ENCODE assay signal across 8 cellular contexts in the genomic region with DNA sequence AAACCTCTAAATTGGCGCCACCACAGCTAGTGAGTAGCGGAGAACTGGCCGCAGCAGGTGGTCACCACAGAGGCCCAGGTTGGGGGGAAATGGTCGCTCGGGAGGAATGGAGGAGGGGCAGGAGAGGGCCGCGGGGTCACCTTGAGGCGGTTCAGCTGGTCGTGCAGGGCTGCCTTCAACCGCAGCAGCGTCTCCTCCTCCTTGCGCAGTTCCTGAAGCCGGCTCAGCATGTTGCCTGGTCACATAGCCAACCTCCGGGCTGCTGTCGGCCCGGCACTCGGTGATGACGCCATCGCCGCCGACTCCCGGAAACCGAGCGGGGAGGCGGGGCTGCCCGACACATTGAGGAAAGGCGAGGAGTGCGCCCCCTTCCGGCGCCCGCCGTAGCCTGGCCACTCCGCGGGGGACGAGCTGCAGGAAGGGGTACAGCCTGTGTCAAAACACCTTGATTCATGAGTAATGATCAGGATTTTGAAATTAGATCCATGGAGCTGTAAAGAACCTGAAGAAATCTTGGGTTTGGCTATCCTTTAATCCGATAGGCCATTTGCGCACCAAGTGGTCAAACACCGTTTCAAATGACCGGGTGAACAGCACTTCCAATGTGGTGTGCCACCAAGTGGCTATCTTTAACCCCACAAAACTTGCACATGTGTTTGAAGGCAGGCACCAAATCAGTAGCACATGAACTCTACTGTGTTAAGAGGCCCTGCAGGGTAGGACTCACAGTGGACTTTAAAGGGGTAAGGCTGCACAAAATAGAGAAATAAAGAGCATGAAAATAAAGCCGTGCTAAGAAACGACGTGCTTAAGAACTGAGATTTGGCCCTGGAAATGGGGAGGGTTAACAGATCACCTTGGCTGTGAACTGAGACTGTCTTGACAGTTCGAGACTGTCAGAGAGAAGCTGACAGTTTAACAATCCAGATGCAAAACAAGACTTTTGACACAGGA. TPM values are rescaled to one million over a fixed set of nuclear protein-coding genes. Genes with fewer than 3 reads are reported as not detected.
DNase-seq lines count a peak whose midpoint lies in the region; ATAC-seq, FAIRE-seq and TF ChIP-seq lines count a peak whose summit lies in the region.

A gene with protein sequence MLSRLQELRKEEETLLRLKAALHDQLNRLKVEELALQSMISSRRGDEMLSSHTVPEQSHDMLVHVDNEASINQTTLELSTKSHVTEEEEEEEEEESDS (minus strand): TSS at position 261 of the 954 bp plus-strand sequence. CDS start 31 bp downstream, at position 230.

- no peaks in the 10 kb centered on the region for H3K27me3 Mint-ChIP-seq in dendritic cell treated with granulocyte-macrophage colony-stimulating factor and Interleukin-4, amounts not matched to agents 40 ng/mL and 50 ng/mL, for 4 days

- 14% methylated on average over 29 of the region's 43 CpGs for WGBS in HepG2 (ENCODE audit: low lambda C conversion rate)

- intact Hi-C loops in dendritic cell treated with granulocyte-macrophage colony-stimulating factor and Interleukin-4, amounts not matched to agents 40 ng/mL and 50 ng/mL, for 4 days (cut with micrococcal nuclease) = loop anchor here (1.0 to 5.0 kb wide), 4 partner anchors 8 to 205 kb away; a partner anchor contains a TSS
- intact Hi-C loops in HepG2 (cut with micrococcal nuclease; ENCODE audit: unreplicated experiment) = loop anchor here (1.0 to 10.0 kb wide), 3 partner anchors 111 to 143 kb away; a partner anchor contains a TSS

- peaks cover 32% of the 10 kb centered on the region for H4K20me1 ChIP-seq in HepG2 (ENCODE audit: insufficient read depth, low read length)

- H3K36me3 ChIP-seq in HepG2 (replicated peaks in 1 of 2; ENCODE audit: control insufficient read depth in 1 of 2, insufficient read depth in 2 of 2, low read length in 2 of 2) = peaks cover 13 to 52% of the 10 kb centered on the region in 2 experiments; a peak in 4 of 5 replicates

- H3K4me3 ChIP-seq in HepG2 (replicated peaks in 1 of 3; ENCODE audit: insufficient read depth in 1 of 3, low read depth in 2 of 3, low read length in 3 of 3) = peak within 1 kb of the TSS; percentile 80 to 93 (median 86)

- peak within 1 kb of the TSS; percentile 90 for H3K9ac ChIP-seq in HepG2 (ENCODE audit: insufficient read depth, low read depth, low read length)

- no peaks in the 10 kb centered on the region for H3K9me3 ChIP-seq in HepG2 (ENCODE audit: low read length)

- H3K27ac ChIP-seq in C4-2B (peak within 1 kb of the TSS; percentile 93), HepG2 (ENCODE audit: extremely low read length, insufficient read depth, low read length) (peak within 1 kb of the TSS; percentile 80)

- H3K4me1 ChIP-seq in HepG2 (ENCODE audit: insufficient read depth, low read length) = peaks cover 56% of the 10 kb centered on the region

- peak; percentile 47 for FAIRE-seq in HepG2 (lab: Jason Lieb, UNC)

- no peak within 1 kb of the TSS for H2AFZ ChIP-seq in HepG2 (ENCODE audit: low read length)

- peaks cover 90% of the 10 kb centered on the region for H3K36me3 Mint-ChIP-seq in dendritic cell treated with granulocyte-macrophage colony-stimulating factor and Interleukin-4, amounts not matched to agents 40 ng/mL and 50 ng/mL, for 4 days (ENCODE audit: low read depth)

- BruUV-seq in HepG2 (replicated peaks; lab: Mats Ljungman, UMichigan) = no TSS peak

- H3K27ac Mint-ChIP-seq in dendritic cell treated with granulocyte-macrophage colony-stimulating factor and Interleukin-4, amounts not matched to agents 40 ng/mL and 50 ng/mL, for 4 days = peak within 1 kb of the TSS; percentile 98

- peaks cover 52% of the 10 kb centered on the region for H3K4me1 Mint-ChIP-seq in dendritic cell treated with granulocyte-macrophage colony-stimulating factor and Interleukin-4, amounts not matched to agents 40 ng/mL and 50 ng/mL, for 4 days (ENCODE audit: low read depth)

- peak within 1 kb of the TSS; percentile 90 for H3K4me3 Mint-ChIP-seq in dendritic cell treated with granulocyte-macrophage colony-stimulating factor and Interleukin-4, amounts not matched to agents 40 ng/mL and 50 ng/mL, for 4 days

- H3K9me3 Mint-ChIP-seq in dendritic cell treated with granulocyte-macrophage colony-stimulating factor and Interleukin-4, amounts not matched to agents 40 ng/mL and 50 ng/mL, for 4 days = no peaks in the 10 kb centered on the region

- POLR2A ChIA-PET in HepG2 (lab: Yijun Ruan, JAX) = interaction anchor here (1.3 to 3.2 kb wide), 3 partner anchors 7 to 111 kb away, joined by 3 to 38 read pairs (median 8); a partner anchor contains a TSS

- peaks cover 28% of the 10 kb centered on the region for H3K79me2 ChIP-seq in HepG2 (ENCODE audit: insufficient read depth, low read length)

- in situ Hi-C loops in HepG2 (cut with HindIII; ENCODE audit: extremely low pct_ligation_motif_present, low pct_unique_long_range_greater_than_20kb) = loop anchor here (25.0 kb wide), 1 partner anchor 110 kb away; a partner anchor contains a TSS

- peak; percentile 78 for TF ChIP-seq RAD21 in HepG2 (CRISPR knock-in tag; IDR thresholded peaks at IDR 0.05)

- TF ChIP-seq POLR2A in HepG2 (IDR thresholded peaks at IDR 0.05; ENCODE audit: insufficient read depth in 1 of 2, low read depth in 2 of 2, low read length in 2 of 2) = peak; percentile 71 to 81

- DNase-seq in NCI-H748 treated with DMSO at 0.1 percent for 48 hours (lab: John Stamatoyannopoulos, UW) (peak; percentile 55), HepG2 (ENCODE audit: low spot score) (peak; percentile 88)
- peak; percentile 98 to 99 for DNase-seq in activated CD4-positive, alpha-beta T cell treated with anti-CD3 and anti-CD28 coated beads, Interleukin-2, amount 50 U/mL, for 24 hours (ENCODE audit: low read depth in 1 of 2, low spot score in 1 of 2)
- DNase-seq in stimulated activated CD4-positive, alpha-beta T cell treated with anti-CD3 and anti-CD28 coated beads, Interleukin-4, amount 100 ng/mL, for 24 hours = peak; percentile 98

- peak within 1 kb of the TSS; percentile 84 for H3K4me2 ChIP-seq in HepG2 (ENCODE audit: low read depth, low read length)

- CTCF ChIA-PET in HepG2 (lab: Yijun Ruan, JAX; ENCODE audit: low intra/inter-chr PET ratio, low total read pairs) = interaction anchor here (1.3 to 3.0 kb wide), 2 partner anchors 111 to 210 kb away, joined by 3 to 17 read pairs; a partner anchor contains a TSS

- ATAC-seq in GM19324 (IDR thresholded peaks at IDR 0.05; ENCODE audit: low FRiP score, unreplicated experiment) = peak; percentile 91
- ATAC-seq in HG03520 (IDR thresholded peaks at IDR 0.05; ENCODE audit: unreplicated experiment) = peak; percentile 80
- ATAC-seq in HepG2 = peak; percentile 80

- TF ChIP-seq EP300 in HepG2 (IDR thresholded peaks at IDR 0.05; ENCODE audit: low read depth in 2 of 2, low read length in 2 of 2) (no peak), HepG2 (CRISPR knock-in tag; IDR thresholded peaks at IDR 0.05; ENCODE audit: borderline replicate concordance) (no peak)

- no peaks in the 10 kb centered on the region for H3K27me3 ChIP-seq in HepG2 (ENCODE audit: control insufficient read depth in 1 of 2, insufficient read depth in 2 of 2, low read length in 2 of 2)

- TF ChIP-seq CTCF in C4-2B (conservative IDR thresholded peaks at IDR 0.05) (peak; percentile 99), HepG2 (CRISPR knock-in tag; IDR thresholded peaks at IDR 0.05) (peak; percentile 97)

TF ChIP-seq in HepG2, 621 proteins besides CTCF, POLR2A, EP300 and RAD21 (continues in another document):
- peak; percentile 79; the same call in 1 of the 2 replicates for TF ChIP-seq ZNF431 (CRISPR knock-in tag; IDR thresholded peaks at IDR 0.05; ENCODE audit: borderline replicate concordance, low read depth)
- no peak for TF ChIP-seq ZNF354B (CRISPR knock-in tag; IDR thresholded peaks at IDR 0.05)
- TF ChIP-seq PAF1 (CRISPR knock-in tag; IDR thresholded peaks at IDR 0.05) = peak; percentile 98
- no peak for TF ChIP-seq HNF4A (CRISPR knock-in tag; IDR thresholded peaks at IDR 0.05)
- TF ChIP-seq REL (CRISPR knock-in tag; conservative IDR thresholded peaks at IDR 0.05) = no peak
- peak; percentile 59; the same call in 1 of the 2 replicates for TF ChIP-seq ZNF331 (CRISPR knock-in tag; IDR thresholded peaks at IDR 0.05)
- TF ChIP-seq HOXA9 (CRISPR knock-in tag; IDR thresholded peaks at IDR 0.05; ENCODE audit: borderline replicate concordance) = no peak
- TF ChIP-seq, protein P1, sequence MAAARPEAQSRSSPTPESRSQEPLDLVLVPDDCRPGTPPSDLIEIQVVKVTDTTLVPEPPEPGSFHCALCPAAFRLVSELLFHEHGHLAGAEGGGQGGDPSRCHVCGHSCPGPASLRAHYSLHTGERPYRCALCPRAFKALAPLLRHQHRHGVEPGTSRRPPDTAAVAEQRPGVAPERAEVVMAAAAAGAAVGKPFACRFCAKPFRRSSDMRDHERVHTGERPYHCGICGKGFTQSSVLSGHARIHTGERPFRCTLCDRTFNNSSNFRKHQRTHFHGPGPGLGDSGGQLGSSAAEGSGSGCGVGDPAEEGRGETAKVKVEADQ (CRISPR knock-in tag; IDR thresholded peaks at IDR 0.05; ENCODE audit: borderline replicate concordance) = no peak
- no peak for TF ChIP-seq MTA1 (CRISPR knock-in tag; IDR thresholded peaks at IDR 0.05; ENCODE audit: borderline replicate concordance)
- TF ChIP-seq U2AF1 (optimal IDR thresholded peaks at IDR 0.05; ENCODE audit: low read depth, low read length) = peak; percentile 38

RNA-seq across cellular contexts. Expression of the gene that starts here (rescaled TPM):
- 36.2 and 49.3 TPM in 2 replicates for total RNA-seq in HepG2 (2016; rRNA removed; fragmentation: Illumina TruSeq; extraction: Trizol)
- total RNA-seq in HepG2 (2016; cell fraction: cytosol; rRNA removed; fragmentation: Illumina TruSeq; extraction: Trizol; ENCODE audit: low read depth) = 30.3 and 42.4 TPM in 2 replicates
- total RNA-seq in HepG2 (2016; cell fraction: insoluble cytoplasmic fraction; rRNA removed; fragmentation: Illumina TruSeq; extraction: Trizol) = 39.3 and 50.4 TPM in 2 replicates
- 47.2 and 52.6 TPM in 2 replicates for total RNA-seq in HepG2 (2016; cell fraction: membrane; rRNA removed; fragmentation: Illumina TruSeq; extraction: Trizol)
- total RNA-seq in HepG2 (2016; cell fraction: nucleus; rRNA removed; fragmentation: Illumina TruSeq; extraction: Trizol) = 21.5 and 24.4 TPM in 2 replicates
- polyA plus RNA-seq in HepG2 (2011; rRNA removed) = 13.4 and 14.8 TPM in 2 replicates
- 18.1 and 19.5 TPM in 2 replicates for polyA plus RNA-seq in HepG2 (2011; cell fraction: cytosol; rRNA removed)
- 8.6 and 9.4 TPM in 2 replicates for polyA plus RNA-seq in HepG2 (2011; cell fraction: nucleus; rRNA removed)
- 20.4 and 21.1 TPM in 2 replicates for polyA plus RNA-seq in HepG2 (2012)
- polyA plus RNA-seq in HepG2 (2016; cell fraction: cytosol; fragmentation: Illumina TruSeq; extraction: Trizol; ENCODE audit: low read depth) = 30.8 and 41.9 TPM in 2 replicates
- polyA plus RNA-seq in HepG2 (2016; cell fraction: insoluble cytoplasmic fraction; fragmentation: Illumina TruSeq; extraction: Trizol; ENCODE audit: low read depth) = 48.6 and 53.3 TPM in 2 replicates
- polyA plus RNA-seq in HepG2 (2016; cell fraction: membrane; fragmentation: Illumina TruSeq; extraction: Trizol; ENCODE audit: low read depth) = 34.8 and 48.0 TPM in 2 replicates
- polyA plus RNA-seq in HepG2 (2016; cell fraction: nucleus; fragmentation: Illumina TruSeq; extraction: Trizol; ENCODE audit: insufficient read depth, low read depth) = 30.6 TPM in 2 replicates
- 3.6 and 18.9 TPM in 2 replicates for polyA minus RNA-seq in HepG2 (2011; rRNA and poly(A)+ RNA removed; ENCODE audit: low replicate concordance)
- 5.8 and 8.1 TPM in 2 replicates for polyA minus RNA-seq in HepG2 (2011; cell fraction: cytosol; rRNA and poly(A)+ RNA removed)
- polyA minus RNA-seq in HepG2 (2011; cell fraction: nucleus; rRNA and poly(A)+ RNA removed) = 11.3 and 17.2 TPM in 2 replicates

Comparison
In these comparisons a context has a peak if more than half of its experiments do, and no peak if none do; other contexts are left out.
1. Peak in every context shown above with its lines: DNase-seq, ATAC-seq, H3K4me3 ChIP-seq and H3K27ac ChIP-seq.